ENCODE assay signal across 1 cellular context in genomic region chr1:212628813-212629415, GRCh38.
TF ChIP-seq lines count a peak whose summit lies in the region.

No MANE protein-coding gene starts in this region.

TF ChIP-seq in HepG2, 621 proteins besides CTCF, POLR2A, EP300 and RAD21 (continued from another document and continues in another):
- TF ChIP-seq ZNF318 (CRISPR knock-in tag; IDR thresholded peaks at IDR 0.05) (no peak), HMGXB4 (CRISPR knock-in tag; IDR thresholded peaks at IDR 0.05; ENCODE audit: borderline replicate concordance in 1 of 2, low read depth in 1 of 2) (no peak), XBP1 (CRISPR knock-in tag; IDR thresholded peaks at IDR 0.05) (no peak), ZNF12 (CRISPR knock-in tag; IDR thresholded peaks at IDR 0.05) (0 out of 2 replicates have a peak, but pooled peaks have one; percentile 21), ZFP1 (CRISPR knock-in tag; IDR thresholded peaks at IDR 0.05) (no peak), FOXA3 (CRISPR knock-in tag; IDR thresholded peaks at IDR 0.05) (peak; percentile 60), SP2 (CRISPR knock-in tag; IDR thresholded peaks at IDR 0.05) (no peak), ZNF652 (CRISPR knock-in tag; IDR thresholded peaks at IDR 0.05; ENCODE audit: borderline replicate concordance, low read depth) (peak; percentile 61; the same call in 1 of the 2 replicates), STAT5B (CRISPR knock-in tag; IDR thresholded peaks at IDR 0.05) (no peak), NCOA2 (CRISPR knock-in tag; IDR thresholded peaks at IDR 0.05) (peak; percentile 71), PCBP2 (optimal IDR thresholded peaks at IDR 0.05; ENCODE audit: low read depth, low read length, poor library complexity, severe bottlenecking) (no peak), CBX1 (IDR thresholded peaks at IDR 0.05; ENCODE audit: low read depth) (no peak), RARA (CRISPR knock-in tag; IDR thresholded peaks at IDR 0.05) (peak; percentile 36; the same call in 1 of the 2 replicates), IKZF1 (IDR thresholded peaks at IDR 0.05) (no peak), AKAP8 (CRISPR knock-in tag; IDR thresholded peaks at IDR 0.05) (no peak), ZNF720 (CRISPR knock-in tag; IDR thresholded peaks at IDR 0.05) (no peak), ZNF367 (CRISPR knock-in tag; IDR thresholded peaks at IDR 0.05; ENCODE audit: borderline replicate concordance) (no peak), ZNF678 (CRISPR knock-in tag; IDR thresholded peaks at IDR 0.05) (no peak), NPAS2 (CRISPR knock-in tag; IDR thresholded peaks at IDR 0.05; ENCODE audit: borderline replicate concordance) (no peak), ZNF124 (CRISPR knock-in tag; IDR thresholded peaks at IDR 0.05) (no peak), IKZF5 (CRISPR knock-in tag; IDR thresholded peaks at IDR 0.05) (no peak), ADNP (CRISPR knock-in tag; IDR thresholded peaks at IDR 0.05) (no peak), NR2F6 (IDR thresholded peaks at IDR 0.05) (peak; percentile 65; the same call in 1 of the 2 replicates), NR2F6 (CRISPR knock-in tag; IDR thresholded peaks at IDR 0.05) (no peak; the same call in 1 of the 2 replicates), BATF2 (CRISPR knock-in tag; IDR thresholded peaks at IDR 0.05) (no peak), RARG (CRISPR knock-in tag; IDR thresholded peaks at IDR 0.05; ENCODE audit: low read depth) (no peak), ZBTB1 (CRISPR knock-in tag; IDR thresholded peaks at IDR 0.05; ENCODE audit: borderline replicate concordance) (no peak), PLSCR1 (CRISPR knock-in tag; IDR thresholded peaks at IDR 0.05; ENCODE audit: borderline replicate concordance) (no peak), ZNF607 (CRISPR knock-in tag; IDR thresholded peaks at IDR 0.05; ENCODE audit: borderline replicate concordance) (no peak), BRF2 (CRISPR knock-in tag; IDR thresholded peaks at IDR 0.05) (no peak), ZSCAN9 (CRISPR knock-in tag; IDR thresholded peaks at IDR 0.05; ENCODE audit: borderline replicate concordance) (no peak), KLF12 (CRISPR knock-in tag; IDR thresholded peaks at IDR 0.05; ENCODE audit: borderline replicate concordance) (no peak), NR2C2 (CRISPR knock-in tag; IDR thresholded peaks at IDR 0.05; ENCODE audit: borderline replicate concordance) (no peak), ZNF780A (CRISPR knock-in tag; IDR thresholded peaks at IDR 0.05) (0 out of 2 replicates have a peak, but pooled peaks have one; percentile 33), TCF7L2 (IDR thresholded peaks at IDR 0.05; ENCODE audit: low read depth, low read length) (no peak), ZMAT3 (CRISPR knock-in tag; conservative IDR thresholded peaks at IDR 0.05) (no peak), LBX2 (CRISPR knock-in tag; IDR thresholded peaks at IDR 0.05; ENCODE audit: borderline replicate concordance) (no peak), ZNF644 (CRISPR knock-in tag; IDR thresholded peaks at IDR 0.05; ENCODE audit: low read depth) (no peak), RFX5 (IDR thresholded peaks at IDR 0.05; ENCODE audit: low read depth, low read length) (no peak)
- TF ChIP-seq, protein P1, sequence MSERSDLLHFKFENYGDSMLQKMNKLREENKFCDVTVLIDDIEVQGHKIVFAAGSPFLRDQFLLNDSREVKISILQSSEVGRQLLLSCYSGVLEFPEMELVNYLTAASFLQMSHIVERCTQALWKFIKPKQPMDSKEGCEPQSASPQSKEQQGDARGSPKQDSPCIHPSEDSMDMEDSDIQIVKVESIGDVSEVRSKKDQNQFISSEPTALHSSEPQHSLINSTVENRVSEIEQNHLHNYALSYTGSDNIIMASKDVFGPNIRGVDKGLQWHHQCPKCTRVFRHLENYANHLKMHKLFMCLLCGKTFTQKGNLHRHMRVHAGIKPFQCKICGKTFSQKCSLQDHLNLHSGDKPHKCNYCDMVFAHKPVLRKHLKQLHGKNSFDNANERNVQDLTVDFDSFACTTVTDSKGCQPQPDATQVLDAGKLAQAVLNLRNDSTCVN (CRISPR knock-in tag; IDR thresholded peaks at IDR 0.05; ENCODE audit: borderline replicate concordance), result no peak
- TF ChIP-seq, protein P2, sequence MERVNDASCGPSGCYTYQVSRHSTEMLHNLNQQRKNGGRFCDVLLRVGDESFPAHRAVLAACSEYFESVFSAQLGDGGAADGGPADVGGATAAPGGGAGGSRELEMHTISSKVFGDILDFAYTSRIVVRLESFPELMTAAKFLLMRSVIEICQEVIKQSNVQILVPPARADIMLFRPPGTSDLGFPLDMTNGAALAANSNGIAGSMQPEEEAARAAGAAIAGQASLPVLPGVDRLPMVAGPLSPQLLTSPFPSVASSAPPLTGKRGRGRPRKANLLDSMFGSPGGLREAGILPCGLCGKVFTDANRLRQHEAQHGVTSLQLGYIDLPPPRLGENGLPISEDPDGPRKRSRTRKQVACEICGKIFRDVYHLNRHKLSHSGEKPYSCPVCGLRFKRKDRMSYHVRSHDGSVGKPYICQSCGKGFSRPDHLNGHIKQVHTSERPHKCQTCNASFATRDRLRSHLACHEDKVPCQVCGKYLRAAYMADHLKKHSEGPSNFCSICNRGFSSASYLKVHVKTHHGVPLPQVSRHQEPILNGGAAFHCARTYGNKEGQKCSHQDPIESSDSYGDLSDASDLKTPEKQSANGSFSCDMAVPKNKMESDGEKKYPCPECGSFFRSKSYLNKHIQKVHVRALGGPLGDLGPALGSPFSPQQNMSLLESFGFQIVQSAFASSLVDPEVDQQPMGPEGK (CRISPR knock-in tag; IDR thresholded peaks at IDR 0.05), result no peak
- TF ChIP-seq, protein P3, sequence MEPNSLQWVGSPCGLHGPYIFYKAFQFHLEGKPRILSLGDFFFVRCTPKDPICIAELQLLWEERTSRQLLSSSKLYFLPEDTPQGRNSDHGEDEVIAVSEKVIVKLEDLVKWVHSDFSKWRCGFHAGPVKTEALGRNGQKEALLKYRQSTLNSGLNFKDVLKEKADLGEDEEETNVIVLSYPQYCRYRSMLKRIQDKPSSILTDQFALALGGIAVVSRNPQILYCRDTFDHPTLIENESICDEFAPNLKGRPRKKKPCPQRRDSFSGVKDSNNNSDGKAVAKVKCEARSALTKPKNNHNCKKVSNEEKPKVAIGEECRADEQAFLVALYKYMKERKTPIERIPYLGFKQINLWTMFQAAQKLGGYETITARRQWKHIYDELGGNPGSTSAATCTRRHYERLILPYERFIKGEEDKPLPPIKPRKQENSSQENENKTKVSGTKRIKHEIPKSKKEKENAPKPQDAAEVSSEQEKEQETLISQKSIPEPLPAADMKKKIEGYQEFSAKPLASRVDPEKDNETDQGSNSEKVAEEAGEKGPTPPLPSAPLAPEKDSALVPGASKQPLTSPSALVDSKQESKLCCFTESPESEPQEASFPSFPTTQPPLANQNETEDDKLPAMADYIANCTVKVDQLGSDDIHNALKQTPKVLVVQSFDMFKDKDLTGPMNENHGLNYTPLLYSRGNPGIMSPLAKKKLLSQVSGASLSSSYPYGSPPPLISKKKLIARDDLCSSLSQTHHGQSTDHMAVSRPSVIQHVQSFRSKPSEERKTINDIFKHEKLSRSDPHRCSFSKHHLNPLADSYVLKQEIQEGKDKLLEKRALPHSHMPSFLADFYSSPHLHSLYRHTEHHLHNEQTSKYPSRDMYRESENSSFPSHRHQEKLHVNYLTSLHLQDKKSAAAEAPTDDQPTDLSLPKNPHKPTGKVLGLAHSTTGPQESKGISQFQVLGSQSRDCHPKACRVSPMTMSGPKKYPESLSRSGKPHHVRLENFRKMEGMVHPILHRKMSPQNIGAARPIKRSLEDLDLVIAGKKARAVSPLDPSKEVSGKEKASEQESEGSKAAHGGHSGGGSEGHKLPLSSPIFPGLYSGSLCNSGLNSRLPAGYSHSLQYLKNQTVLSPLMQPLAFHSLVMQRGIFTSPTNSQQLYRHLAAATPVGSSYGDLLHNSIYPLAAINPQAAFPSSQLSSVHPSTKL (CRISPR knock-in tag; IDR thresholded peaks at IDR 0.05), result peak; percentile 35; the same call in 1 of the 2 replicates
